In the genomic region with DNA sequence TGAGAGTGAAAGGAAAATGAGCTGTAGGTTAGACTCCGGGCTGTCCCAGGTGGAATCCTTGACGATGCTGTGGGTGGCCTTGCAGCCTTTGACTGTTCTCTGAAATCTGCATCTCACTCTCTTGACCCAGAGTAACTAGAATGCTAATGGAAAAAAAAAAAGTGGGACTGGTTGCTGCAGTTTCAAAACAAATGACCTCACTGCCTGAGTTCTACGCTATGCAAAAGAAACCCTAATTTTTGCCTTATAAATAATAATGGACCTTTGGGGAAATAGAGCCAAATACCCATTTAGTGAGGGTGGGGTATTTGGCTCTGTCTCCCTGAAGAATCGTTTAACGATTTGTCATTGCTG, we compare ENCODE assay signal across 1 cellular context.
A peak's percentile ranks its signal among the peaks of the same experiment; 100 is the strongest.
TF ChIP-seq lines count a peak whose summit lies in the region.

No MANE protein-coding gene starts in this region.

TF ChIP-seq in H1, 55 proteins besides CTCF, POLR2A, EP300 and RAD21:
- TF ChIP-seq JUND (IDR thresholded peaks at IDR 0.05; ENCODE audit: low read length) (0 out of 2 replicates have a peak, but pooled peaks have one; percentile 42), GTF2F1 (IDR thresholded peaks at IDR 0.05; ENCODE audit: borderline replicate concordance, low read depth, low read length) (no peak)
- TF ChIP-seq, protein P1, sequence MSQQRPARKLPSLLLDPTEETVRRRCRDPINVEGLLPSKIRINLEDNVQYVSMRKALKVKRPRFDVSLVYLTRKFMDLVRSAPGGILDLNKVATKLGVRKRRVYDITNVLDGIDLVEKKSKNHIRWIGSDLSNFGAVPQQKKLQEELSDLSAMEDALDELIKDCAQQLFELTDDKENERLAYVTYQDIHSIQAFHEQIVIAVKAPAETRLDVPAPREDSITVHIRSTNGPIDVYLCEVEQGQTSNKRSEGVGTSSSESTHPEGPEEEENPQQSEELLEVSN (IDR thresholded peaks at IDR 0.05), result no peak
